In the genomic region with DNA sequence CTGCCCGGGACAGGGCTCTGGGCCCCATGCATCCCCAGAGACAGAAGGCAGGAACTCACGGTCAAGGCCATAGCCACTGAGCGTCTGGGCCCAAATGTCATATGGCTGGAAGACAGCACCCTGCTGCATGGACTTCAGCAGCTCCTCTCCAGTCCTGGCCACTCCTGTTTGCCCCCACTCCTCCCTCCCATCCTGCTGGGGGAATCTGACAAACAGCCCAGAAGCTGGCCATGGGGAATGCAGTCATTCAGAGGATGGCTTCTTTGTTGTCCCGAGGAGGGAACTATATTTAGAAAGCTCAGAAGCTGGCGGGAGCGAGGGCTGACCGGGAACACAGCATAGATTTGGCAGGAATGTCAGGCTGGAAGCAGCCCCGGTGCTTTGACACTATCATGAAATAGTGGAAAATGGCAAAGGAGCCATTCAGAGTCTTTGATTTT, we compare ENCODE assay signal across 1 cellular context.
TF ChIP-seq lines count a peak whose summit lies in the region.

No MANE protein-coding gene starts in this region.

TF ChIP-seq in GM23338, 12 proteins besides CTCF, POLR2A, EP300 and RAD21 (continued from another document):
- TF ChIP-seq REST (IDR thresholded peaks at IDR 0.05; ENCODE audit: unreplicated experiment), result no peak
- no peak for TF ChIP-seq CREB1 (CRISPR knock-in tag; IDR thresholded peaks at IDR 0.05; ENCODE audit: low read depth)
- no peak for TF ChIP-seq EZH2 (IDR thresholded peaks at IDR 0.05; ENCODE audit: low read depth, unreplicated experiment)
- TF ChIP-seq NANOG (IDR thresholded peaks at IDR 0.05; ENCODE audit: borderline replicate concordance), result no peak
- TF ChIP-seq STAT1 (IDR thresholded peaks at IDR 0.05; ENCODE audit: unreplicated experiment), result no peak
- TF ChIP-seq ZNF331 (CRISPR knock-in tag; IDR thresholded peaks at IDR 0.05; ENCODE audit: low read depth), result no peak
